Comparison of ENCODE assay signal across 19 cellular contexts in the genomic region with DNA sequence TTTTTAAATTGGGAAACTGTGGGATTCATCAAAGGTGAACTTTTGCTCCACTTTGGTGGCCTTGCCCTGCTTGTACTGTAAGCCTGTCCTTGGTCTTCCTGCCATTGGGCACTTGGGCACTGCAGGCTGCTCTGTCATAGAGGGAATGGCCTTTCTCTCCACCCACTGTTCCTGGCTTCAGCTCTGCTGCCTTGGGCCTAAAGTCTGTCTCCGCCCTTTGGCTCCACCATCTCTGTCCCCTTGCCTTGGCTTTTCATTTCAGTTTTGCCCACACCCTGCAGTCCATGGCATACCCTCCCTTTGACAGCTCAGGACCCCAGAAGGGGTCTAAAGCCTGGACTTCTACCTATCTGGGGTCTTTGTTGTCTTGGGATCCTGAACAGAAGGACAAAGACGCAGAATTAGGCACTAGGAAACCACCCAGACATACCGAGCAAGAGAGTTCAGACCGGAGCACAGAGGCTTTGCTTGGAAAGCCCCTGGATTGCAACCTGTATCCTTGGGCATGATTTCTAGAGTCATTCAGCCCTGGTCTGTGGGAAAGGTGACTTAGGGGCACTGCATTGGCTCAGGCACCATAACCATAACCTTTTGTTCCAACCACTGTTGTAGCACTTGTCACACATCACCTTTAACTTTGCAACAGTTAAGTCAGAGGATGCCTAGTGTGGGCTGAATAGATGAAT. TPM values are rescaled to one million over a fixed set of nuclear protein-coding genes. Genes with fewer than 3 reads are reported as not detected.
A peak's percentile ranks its signal among the peaks of the same experiment; 100 is the strongest.
DNase-seq lines count a peak whose midpoint lies in the region; ATAC-seq, FAIRE-seq and TF ChIP-seq lines count a peak whose summit lies in the region.
"Had no signal": no experiment of that assay in that cellular context is flagged by ENCODE, and none has a peak within 500 bp of the region (broad histone marks: within the 10 kb centered on the region; RNA-seq: fewer than 3 reads in every experiment).

No MANE protein-coding gene starts in this region.

- H3K27me3 ChIP-seq in GM12878 (replicated peaks in 1 of 2; ENCODE audit: control insufficient read depth in 2 of 2, insufficient read depth in 2 of 2, low read length in 1 of 2): no peaks in the 10 kb centered on the region; a peak in 1 of 4 replicates

- H3K4me3 ChIP-seq in GM12878: no peak overlapping the region

- RAD21 ChIA-PET in GM12878 (lab: Charles Lee; ENCODE audit: unreplicated experiment): interaction anchor here (0.8 to 12.6 kb wide), 10 partner anchors 15 to 90 kb away, joined by 3 to 383 read pairs (median 6); no protein-coding TSS in a partner anchor

- H3K9me3 Mint-ChIP-seq in stimulated activated effector memory CD8-positive, alpha-beta T cell treated with anti-CD3 and anti-CD28 coated beads, Interleukin-12 subunit alpha, Interleukin-12 subunit beta, amount 100 ng/mL, for 72 hours: no peaks in the 10 kb centered on the region
- H3K9me3 Mint-ChIP-seq in activated T-helper 17 cell treated with anti-CD3 and anti-CD28 coated beads, Interleukin-2, amount 50 U/mL, for 72 hours: no peaks in the 10 kb centered on the region
- H3K9me3 Mint-ChIP-seq in activated CD8-positive, alpha-beta T cell treated with anti-CD3 and anti-CD28 coated beads, Interleukin-2, amount 10 ng/mL, durations not matched to agents 7 days and 5 days (ENCODE audit: insufficient read depth): no peaks in the 10 kb centered on the region

- no peak for TF ChIP-seq CTCF in GM12878 (IDR thresholded peaks at IDR 0.05 in 2 of 3, conservative IDR thresholded peaks at IDR 0.05 in 1 of 3; ENCODE audit: control insufficient read depth in 2 of 3, extremely low read depth in 1 of 3, insufficient read depth in 1 of 3, low read depth in 3 of 3, low read length in 3 of 3)

- BruUV-seq in GM12878 (replicated peaks; lab: Mats Ljungman, UMichigan): no TSS peak

- TF ChIP-seq POLR2A in GM12878 (IDR thresholded peaks at IDR 0.05; ENCODE audit: low read depth, low read length): no peak

- peaks cover 43% of the 10 kb centered on the region for H3K27me3 Mint-ChIP-seq in activated T-helper 17 cell treated with anti-CD3 and anti-CD28 coated beads, Interleukin-2, amount 50 U/mL, for 72 hours
- peaks cover 24% of the 10 kb centered on the region for H3K27me3 Mint-ChIP-seq in activated CD8-positive, alpha-beta T cell treated with anti-CD3 and anti-CD28 coated beads, Interleukin-2, amount 10 ng/mL, durations not matched to agents 7 days and 5 days (ENCODE audit: low read depth)

- H3K27ac Mint-ChIP-seq in stimulated activated effector memory CD8-positive, alpha-beta T cell treated with anti-CD3 and anti-CD28 coated beads, Interleukin-12 subunit alpha, Interleukin-12 subunit beta, amount 100 ng/mL, for 72 hours: no peak overlapping the region
- no peak overlapping the region for H3K27ac Mint-ChIP-seq in activated T-helper 17 cell treated with anti-CD3 and anti-CD28 coated beads, Interleukin-2, amount 50 U/mL, for 72 hours
- no peak overlapping the region for H3K27ac Mint-ChIP-seq in activated CD8-positive, alpha-beta T cell treated with anti-CD3 and anti-CD28 coated beads, Interleukin-2, amount 10 ng/mL, durations not matched to agents 7 days and 5 days

- no peak for TF ChIP-seq EP300 in GM12878 (IDR thresholded peaks at IDR 0.05; ENCODE audit: borderline replicate concordance in 1 of 2, control insufficient read depth in 1 of 2, low read depth in 2 of 2, low read length in 2 of 2)

- peak; percentile 31 for ATAC-seq in GM18868 (IDR thresholded peaks at IDR 0.05; ENCODE audit: unreplicated experiment)
- ATAC-seq in GM12878: peak; percentile 61
- peak; percentile 25 for ATAC-seq in stimulated activated effector memory CD8-positive, alpha-beta T cell treated with anti-CD3 and anti-CD28 coated beads, Interleukin-12 subunit alpha, Interleukin-12 subunit beta, amount 100 ng/mL, for 72 hours
- ATAC-seq in activated T-helper 17 cell treated with anti-CD3 and anti-CD28 coated beads, Interleukin-2, amount 50 U/mL, for 72 hours (replicated peaks): no peak
- no peak for ATAC-seq in activated CD8-positive, alpha-beta T cell treated with anti-CD3 and anti-CD28 coated beads, Interleukin-2, amount 10 ng/mL, durations not matched to agents 7 days and 5 days

- H4K20me1 ChIP-seq in GM12878 (ENCODE audit: control insufficient read depth, insufficient read depth): no peaks in the 10 kb centered on the region

- H3K4me1 Mint-ChIP-seq in stimulated activated effector memory CD8-positive, alpha-beta T cell treated with anti-CD3 and anti-CD28 coated beads, Interleukin-12 subunit alpha, Interleukin-12 subunit beta, amount 100 ng/mL, for 72 hours: no peaks in the 10 kb centered on the region
- H3K4me1 Mint-ChIP-seq in activated T-helper 17 cell treated with anti-CD3 and anti-CD28 coated beads, Interleukin-2, amount 50 U/mL, for 72 hours: no peaks in the 10 kb centered on the region
- no peaks in the 10 kb centered on the region for H3K4me1 Mint-ChIP-seq in activated CD8-positive, alpha-beta T cell treated with anti-CD3 and anti-CD28 coated beads, Interleukin-2, amount 10 ng/mL, durations not matched to agents 7 days and 5 days (ENCODE audit: low read depth)

- no peaks in the 10 kb centered on the region; the same call in 1 of the 2 replicates for H3K79me2 ChIP-seq in GM12878 (ENCODE audit: control insufficient read depth, insufficient read depth, low read length)

- 67% methylated on average over 4 of the region's 4 CpGs for WGBS in GM12878 (ENCODE audit: insufficient coverage, insufficient replicate concordance, low lambda C conversion rate, missing lambda C conversion rate)

- SMC1A ChIA-PET in GM12878 (lab: Charles Lee; ENCODE audit: uncharacterized antibody, unreplicated experiment): interaction anchor here (1.2 to 8.6 kb wide), 10 partner anchors 10 to 878 kb away, joined by 3 to 298 read pairs (median 6); no protein-coding TSS in a partner anchor

- no peak overlapping the region for H3K4me3 Mint-ChIP-seq in stimulated activated effector memory CD8-positive, alpha-beta T cell treated with anti-CD3 and anti-CD28 coated beads, Interleukin-12 subunit alpha, Interleukin-12 subunit beta, amount 100 ng/mL, for 72 hours
- H3K4me3 Mint-ChIP-seq in activated T-helper 17 cell treated with anti-CD3 and anti-CD28 coated beads, Interleukin-2, amount 50 U/mL, for 72 hours: no peak overlapping the region
- no peak overlapping the region for H3K4me3 Mint-ChIP-seq in activated CD8-positive, alpha-beta T cell treated with anti-CD3 and anti-CD28 coated beads, Interleukin-2, amount 10 ng/mL, durations not matched to agents 7 days and 5 days

- no peaks in the 10 kb centered on the region for H3K36me3 ChIP-seq in GM12878 (ENCODE audit: control insufficient read depth in 2 of 2, insufficient read depth in 2 of 2, low read length in 1 of 2)

- no peak for FAIRE-seq in GM12878 (lab: Jason Lieb, UNC)
- FAIRE-seq: G401.6 had no signal

- DNase-seq in GM12878 (ENCODE audit: low read depth, low spot score) (peak; percentile 63), mucosa of gallbladder (ENCODE audit: low spot score) (peak; percentile 6)
- DNase-seq in stimulated activated effector memory CD8-positive, alpha-beta T cell treated with anti-CD3 and anti-CD28 coated beads, Interleukin-12 subunit alpha, Interleukin-12 subunit beta, amount 100 ng/mL, for 72 hours (ENCODE audit: low spot score in 2 of 2): peak in 1 of 2 donors; percentile 17
- DNase-seq in activated CD8-positive, alpha-beta T cell treated with anti-CD3 and anti-CD28 coated beads, Interleukin-2, amount 10 ng/mL, durations not matched to agents 7 days and 5 days: no peak
- DNase-seq in activated naive CD4-positive, alpha-beta T cell treated with anti-CD3 and anti-CD28 coated beads, Interleukin-2, amount 50 U/mL, for 16 hours: no peak
- DNase-seq: ACHN, H7, NCI-H1417 treated with DMSO at 0.1 percent for 48 hours, NCI-H187 treated with DMSO at 0.1 percent for 48 hours, NCI-H2227 treated with DMSO at 0.1 percent for 48 hours, NCI-H510A treated with DMSO at 0.1 percent for 48 hours, NCI-H774, OCI-M1, SHP77 had no signal

- H3K9ac ChIP-seq in GM12878 (ENCODE audit: control insufficient read depth, insufficient read depth, low read length): no peak overlapping the region
- H3K9ac ChIP-seq: KMS-11 had no signal

- in situ Hi-C loops in GM12878 (cut with MboI): no loop called here

- H3K36me3 Mint-ChIP-seq in stimulated activated effector memory CD8-positive, alpha-beta T cell treated with anti-CD3 and anti-CD28 coated beads, Interleukin-12 subunit alpha, Interleukin-12 subunit beta, amount 100 ng/mL, for 72 hours: no peaks in the 10 kb centered on the region
- no peaks in the 10 kb centered on the region for H3K36me3 Mint-ChIP-seq in activated T-helper 17 cell treated with anti-CD3 and anti-CD28 coated beads, Interleukin-2, amount 50 U/mL, for 72 hours (ENCODE audit: low read depth)
- no peaks in the 10 kb centered on the region for H3K36me3 Mint-ChIP-seq in activated CD8-positive, alpha-beta T cell treated with anti-CD3 and anti-CD28 coated beads, Interleukin-2, amount 10 ng/mL, durations not matched to agents 7 days and 5 days (ENCODE audit: low read depth)

- H2AFZ ChIP-seq in GM12878 (ENCODE audit: control insufficient read depth, low read depth, low read length): no peak overlapping the region

- no peaks in the 10 kb centered on the region for H3K9me3 ChIP-seq in GM12878 (replicated peaks; ENCODE audit: control insufficient read depth, insufficient read depth, low read length)

- intact Hi-C loops in GM12878 (cut with micrococcal nuclease; ENCODE audit: unreplicated experiment): loop anchor here (5.0 kb wide), 1 partner anchor 248 kb away; no protein-coding TSS in a partner anchor

- peaks cover 15% of the 10 kb centered on the region for H3K4me1 ChIP-seq in GM12878 (ENCODE audit: control insufficient read depth, insufficient read depth, low read length)

- CTCF ChIA-PET in GM12878 (lab: Yijun Ruan, JAX): interaction anchor here (0.6 to 17.1 kb wide), 15 partner anchors 7 to 309 kb away, joined by 3 to 664 read pairs (median 17); no protein-coding TSS in a partner anchor
- CTCF ChIA-PET in activated CD8-positive, alpha-beta T cell treated with anti-CD3 and anti-CD28 coated beads, Interleukin-2, amount 10 ng/mL, durations not matched to agents 7 days and 5 days (lab: Charles Lee): interaction anchor here (7.3 kb wide), 1 partner anchor 47 kb away, joined by 68 read pairs; no protein-coding TSS in a partner anchor

- H3K27ac ChIP-seq in GM12878 (ENCODE audit: control insufficient read depth, insufficient read depth): peak overlapping the region; percentile 24; the same call in 1 of the 2 replicates
- H3K27ac ChIP-seq: C4-2B, KMS-11 had no signal

- 0 out of 2 replicates have a peak overlapping the region, but pooled peaks have one; percentile 18 for H3K4me2 ChIP-seq in GM12878 (ENCODE audit: control insufficient read depth, insufficient read depth)
- H3K4me2 ChIP-seq: KMS-11 had no signal

- POLR2A ChIA-PET in GM12878 (lab: Charles Lee): interaction anchor here (1.3 to 2.6 kb wide), 7 partner anchors 14 to 46 kb away, joined by 3 to 10 read pairs (median 7); no protein-coding TSS in a partner anchor
- POLR2A ChIA-PET in activated CD8-positive, alpha-beta T cell treated with anti-CD3 and anti-CD28 coated beads, Interleukin-2, amount 10 ng/mL, durations not matched to agents 7 days and 5 days (lab: Charles Lee): no interaction called here

- no peak for TF ChIP-seq RAD21 in GM12878 (IDR thresholded peaks at IDR 0.05; ENCODE audit: insufficient read depth, low read depth, low read length)

RNA-seq across cellular contexts. Expression of gene ARHGAP22, which starts 5.2 kb away (rescaled TPM):
- total RNA-seq in GM12878 (2013; cell fraction: nucleolus; rRNA removed): 17.6 and 21.3 TPM in 2 replicates
- total RNA-seq in GM12878 (2014; rRNA removed) (not detected in 2 replicates), GM12878 (2014; rRNA removed; fragmentation: Illumina TruSeq; extraction: Trizol) (not detected in 2 replicates), GM12878 (2021) (0.18 and 0.45 TPM in 2 replicates), mucosa of gallbladder (8.8 TPM)
- not detected for polyA plus RNA-seq in GM12878 (2011; ENCODE audit: low read depth)
- polyA plus RNA-seq in GM12878 (2011; rRNA removed) (0.61 and 1.0 TPM in 2 replicates), GM12878 (2014; fragmentation: Illumina TruSeq; extraction: Trizol) (not detected in 2 replicates), GM12878 (2014; fragmentation: Nextera tagmentation; extraction: Ambion mirVana) (under 1 TPM in 1 of 2 experiments, not detected in 1; 0.07 TPM), GM12878 (2014; rRNA removed) (0.08 TPM in 1 of 2 replicates, not detected in the other), GM12878 (2016; fragmentation: Nextera tagmentation; extraction: Ambion mirVana) (under 1 TPM in 1 of 2 experiments, not detected in 1; 0.56 TPM)
- polyA plus RNA-seq in GM12878 (2011; cell fraction: cytosol; rRNA removed): 0.36 and 0.82 TPM in 2 replicates
- 2.2 and 2.9 TPM in 2 replicates for polyA plus RNA-seq in GM12878 (2011; cell fraction: nucleus; rRNA removed)
- 0.73 and 0.76 TPM in 2 replicates for polyA plus RNA-seq in GM12878 (2012)
- polyA minus RNA-seq in GM12878 (2011; rRNA and poly(A)+ RNA removed): 0.73 and 0.88 TPM in 2 replicates
- polyA minus RNA-seq in GM12878 (2011; cell fraction: cytosol; rRNA and poly(A)+ RNA removed): not detected in 2 replicates
- polyA minus RNA-seq in GM12878 (2011; cell fraction: nucleus; rRNA and poly(A)+ RNA removed): 2.8 and 3.5 TPM in 2 replicates
- total RNA-seq in activated T-helper 17 cell treated with anti-CD3 and anti-CD28 coated beads, Interleukin-2, amount 50 U/mL, for 72 hours: under 1 TPM; 0.32 to 0.48 TPM
- not detected for total RNA-seq in activated CD8-positive, alpha-beta T cell treated with anti-CD3 and anti-CD28 coated beads, Interleukin-2, amount 10 ng/mL, durations not matched to agents 7 days and 5 days

Comparison
In these comparisons a context has a peak if more than half of its experiments do, and no peak if none do; other contexts are left out.
1. ATAC-seq: peak in GM18868 (single experiment), GM12878 (single experiment) and stimulated activated effector memory CD8-positive, alpha-beta T cell treated with anti-CD3 and anti-CD28 coated beads, Interleukin-12 subunit alpha, Interleukin-12 subunit beta, amount 100 ng/mL, for 72 hours (single experiment); none in activated T-helper 17 cell treated with anti-CD3 and anti-CD28 coated beads, Interleukin-2, amount 50 U/mL, for 72 hours (single experiment) and activated CD8-positive, alpha-beta T cell treated with anti-CD3 and anti-CD28 coated beads, Interleukin-2, amount 10 ng/mL, durations not matched to agents 7 days and 5 days (single experiment).
2. DNase-seq: peak in GM12878 (single experiment) and mucosa of gallbladder (single experiment); none in activated CD8-positive, alpha-beta T cell treated with anti-CD3 and anti-CD28 coated beads, Interleukin-2, amount 10 ng/mL, durations not matched to agents 7 days and 5 days (single experiment) and activated naive CD4-positive, alpha-beta T cell treated with anti-CD3 and anti-CD28 coated beads, Interleukin-2, amount 50 U/mL, for 16 hours (single experiment).